ENCODE assay signal across 1 cellular context in genomic region chr1:28208818-28209441, GRCh38.
TF ChIP-seq lines count a peak whose summit lies in the region.

No MANE protein-coding gene starts in this region.

TF ChIP-seq in HCT116, 20 proteins besides CTCF, POLR2A, EP300 and RAD21 (continued from another document):
- no peak for TF ChIP-seq REST (IDR thresholded peaks at IDR 0.05; ENCODE audit: low read depth)
